ENCODE assay signal across 1 cellular context in genomic region chr1:31065310-31066217, GRCh38.
TF ChIP-seq lines count a peak whose summit lies in the region.

PUM1 (minus strand) TSS chr1:31065717; CDS start chr1:31059566, 6,151 bp downstream.

TF ChIP-seq in GM23338, 12 proteins besides CTCF, POLR2A, EP300 and RAD21 (continued from another document):
- TF ChIP-seq ZNF462 (CRISPR knock-in tag; IDR thresholded peaks at IDR 0.05) (no peak), STAT1 (IDR thresholded peaks at IDR 0.05; ENCODE audit: unreplicated experiment) (no peak), POLR2AphosphoS5 (IDR thresholded peaks at IDR 0.05; ENCODE audit: low read depth) (peak; percentile 86), EZH2 (IDR thresholded peaks at IDR 0.05; ENCODE audit: low read depth, unreplicated experiment) (no peak), ETS1 (IDR thresholded peaks at IDR 0.05) (peak; percentile 24; the same call in 1 of the 2 replicates), EZH2phosphoT487 (IDR thresholded peaks at IDR 0.05; ENCODE audit: unreplicated experiment) (no peak)
